ENCODE assay signal across 8 cellular contexts in the genomic region with DNA sequence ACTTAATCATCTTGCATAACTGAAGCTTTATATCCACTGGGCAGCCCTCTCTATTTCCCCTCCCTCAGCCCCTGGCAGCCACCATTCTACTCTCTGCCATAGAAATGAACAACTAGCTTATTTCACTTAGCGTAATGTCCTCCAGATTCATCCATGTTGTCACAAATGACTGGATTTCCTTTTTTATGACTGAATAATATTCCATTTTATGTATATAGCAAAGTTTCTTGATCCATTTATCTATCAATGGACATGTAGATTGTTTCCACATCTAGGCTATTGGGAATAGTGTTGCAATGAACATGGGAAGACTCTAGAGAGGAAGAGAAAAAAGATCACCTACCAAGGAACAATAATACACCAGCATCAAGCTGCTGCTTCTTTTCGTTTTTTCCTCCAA.
"Had no signal": no experiment of that assay in that cellular context is flagged by ENCODE, and none has a peak within 500 bp of the region (broad histone marks: within the 10 kb centered on the region; RNA-seq: fewer than 3 reads in every experiment).

No MANE protein-coding gene starts in this region.

- H3K36me3 Mint-ChIP-seq: IgD-negative memory B cell had no signal

- DNase-seq: IMR-90, KBM-7, KG1 had no signal

- H3K27ac Mint-ChIP-seq: IgD-negative memory B cell had no signal

- H3K4me3 Mint-ChIP-seq: IgD-negative memory B cell had no signal

- FAIRE-seq: HepG2, HTR-8/SVneo had no signal

- H3K9ac ChIP-seq: KMS-11 had no signal

- H3K4me1 Mint-ChIP-seq: IgD-negative memory B cell had no signal

- ATAC-seq: HepG2 had no signal

- H3K4me2 ChIP-seq: KMS-11 had no signal

- H3K27ac ChIP-seq: HL-60, KMS-11 had no signal
